ENCODE assay signal across 20 cellular contexts in the genomic region with DNA sequence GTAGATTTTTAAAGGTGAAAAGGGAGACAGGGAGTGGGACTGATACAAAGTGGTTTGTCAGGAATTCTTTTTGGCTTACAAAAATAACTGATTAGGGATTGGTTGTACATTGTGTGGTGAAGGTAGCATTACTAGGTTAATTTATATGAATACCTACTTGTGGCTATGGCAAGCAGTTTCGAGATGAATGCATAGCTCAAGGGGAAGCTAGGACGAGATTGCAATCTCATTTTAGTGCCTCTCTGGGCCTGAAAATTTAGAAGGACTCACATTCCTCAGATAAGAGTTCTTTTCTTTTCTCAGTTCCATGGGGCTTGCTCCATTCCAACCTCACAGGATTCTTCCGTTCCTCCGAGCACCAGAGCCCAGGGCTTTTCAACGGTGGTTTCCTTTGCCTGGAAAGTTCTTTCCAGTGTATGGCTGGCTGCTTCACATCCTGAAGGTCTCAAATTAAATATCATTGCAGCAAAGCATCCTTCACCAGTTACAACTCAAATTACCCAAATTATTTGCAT.
DNase-seq lines count a peak whose midpoint lies in the region; ATAC-seq, FAIRE-seq and TF ChIP-seq lines count a peak whose summit lies in the region.
"Had no signal": no experiment of that assay in that cellular context is flagged by ENCODE, and none has a peak within 500 bp of the region (broad histone marks: within the 10 kb centered on the region; RNA-seq: fewer than 3 reads in every experiment).

No MANE protein-coding gene starts in this region.

- H3K27ac Mint-ChIP-seq in activated T-helper 17 cell treated with anti-CD3 and anti-CD28 coated beads, Interleukin-2, amount 50 U/mL, for 72 hours: no peak overlapping the region
- no peak overlapping the region for H3K27ac Mint-ChIP-seq in CD4-positive, alpha-beta T cell

- peak overlapping the region; percentile 74 for H3K4ac ChIP-seq in mesendoderm (ENCODE audit: low read depth, low read length)

- no peak for TF ChIP-seq CTCF in HepG2 (CRISPR knock-in tag; IDR thresholded peaks at IDR 0.05)
- TF ChIP-seq CTCF in CD4-positive, alpha-beta T cell (IDR thresholded peaks at IDR 0.05): no peak

- no peak for TF ChIP-seq RAD21 in HepG2 (CRISPR knock-in tag; IDR thresholded peaks at IDR 0.05)

- DNase-seq in ecto neural progenitor cell (ENCODE audit: low spot score): peak; percentile 18
- DNase-seq in mesendoderm: peak; percentile 95
- DNase-seq in HepG2 (ENCODE audit: low spot score): no peak
- DNase-seq in CD4-positive, alpha-beta T cell: no peak
- DNase-seq: C1 segment of cervical spinal cord, DMS79 treated with DMSO at 0.1 percent for 48 hours, HCEC 1CT, KG1, NCI-H1417, NCI-H187, NCI-H2227 treated with DMSO at 0.1 percent for 48 hours, NCI-H524, NCI-H82, PC-9, SIG-M5 had no signal

- H3K4me1 ChIP-seq in HUES64 (ENCODE audit: insufficient read depth, low read length) (peaks cover 23% of the 10 kb centered on the region), mesendoderm (ENCODE audit: control insufficient read depth, low read depth, low read length) (peaks cover 12% of the 10 kb centered on the region), HepG2 (ENCODE audit: insufficient read depth, low read length) (no peaks in the 10 kb centered on the region)

- H3K27ac ChIP-seq in HUES64 (ENCODE audit: low read depth, low read length) (peak overlapping the region; percentile 48; the same call in 1 of the 2 replicates), mesendoderm (ENCODE audit: low read depth, low read length) (peak overlapping the region; percentile 91), HepG2 (ENCODE audit: extremely low read length, insufficient read depth, low read length) (no peak overlapping the region)
- no peak overlapping the region for H3K27ac ChIP-seq in CD4-positive, alpha-beta T cell (ENCODE audit: low read depth, low read length)
- H3K27ac ChIP-seq: PC-9, RWPE1 had no signal

- no peaks in the 10 kb centered on the region for H4K20me1 ChIP-seq in HepG2 (ENCODE audit: insufficient read depth, low read length)

- CTCF ChIA-PET in HepG2 (lab: Yijun Ruan, JAX; ENCODE audit: low intra/inter-chr PET ratio, low total read pairs): no interaction called here
- CTCF ChIA-PET in CD4-positive, alpha-beta T cell (lab: Charles Lee): no interaction called here

- H3K36me3 Mint-ChIP-seq in activated T-helper 17 cell treated with anti-CD3 and anti-CD28 coated beads, Interleukin-2, amount 50 U/mL, for 72 hours (ENCODE audit: low read depth): no peaks in the 10 kb centered on the region
- H3K36me3 Mint-ChIP-seq in CD4-positive, alpha-beta T cell (ENCODE audit: low read depth): no peaks in the 10 kb centered on the region

- peaks cover 15% of the 10 kb centered on the region for H3K36me3 ChIP-seq in HUES64 (ENCODE audit: insufficient read depth, low read length)
- H3K36me3 ChIP-seq in mesendoderm (ENCODE audit: control insufficient read depth, insufficient read depth, low read length): no peaks in the 10 kb centered on the region
- no peaks in the 10 kb centered on the region for H3K36me3 ChIP-seq in HepG2 (replicated peaks in 1 of 2; ENCODE audit: control insufficient read depth in 1 of 2, insufficient read depth in 2 of 2, low read length in 2 of 2)

- H3K27me3 ChIP-seq in HUES64 (ENCODE audit: insufficient read depth, low read length): no peaks in the 10 kb centered on the region
- no peaks in the 10 kb centered on the region for H3K27me3 ChIP-seq in mesendoderm (ENCODE audit: insufficient read depth, low read length, poor library complexity)
- peaks cover 0 to 10% of the 10 kb centered on the region in 2 experiments; a peak in 3 of 5 replicates for H3K27me3 ChIP-seq in HepG2 (ENCODE audit: control insufficient read depth in 1 of 2, insufficient read depth in 2 of 2, low read length in 2 of 2)
- H3K27me3 ChIP-seq in CD4-positive, alpha-beta T cell (ENCODE audit: control insufficient read depth, insufficient read depth, low read length): no peaks in the 10 kb centered on the region

- peaks cover 3% of the 10 kb centered on the region; the same call in 1 of the 2 replicates for H3K9me3 ChIP-seq in HUES64 (ENCODE audit: insufficient read depth, low read depth, low read length)
- H3K9me3 ChIP-seq in HepG2 (ENCODE audit: low read length): no peaks in the 10 kb centered on the region
- no peaks in the 10 kb centered on the region for H3K9me3 ChIP-seq in CD4-positive, alpha-beta T cell (ENCODE audit: control insufficient read depth, low read length)

- intact Hi-C loops in HepG2 (cut with micrococcal nuclease; ENCODE audit: unreplicated experiment): no loop called here
- intact Hi-C loops in CD4-positive, alpha-beta T cell (cut with DNase I, micrococcal nuclease): no loop called here

- H2BK5ac ChIP-seq in mesendoderm (ENCODE audit: low read length): peak overlapping the region; percentile 54

- H2AK5ac ChIP-seq in mesendoderm (ENCODE audit: low read length): no peak overlapping the region

- no TSS peak for BruUV-seq in HepG2 (replicated peaks; lab: Mats Ljungman, UMichigan)

- H3K56ac ChIP-seq in mesendoderm (ENCODE audit: low read length): peak overlapping the region; percentile 44

- H3K27me3 Mint-ChIP-seq in activated T-helper 17 cell treated with anti-CD3 and anti-CD28 coated beads, Interleukin-2, amount 50 U/mL, for 72 hours: peaks cover 7% of the 10 kb centered on the region
- H3K27me3 Mint-ChIP-seq in CD4-positive, alpha-beta T cell: peaks cover 6% of the 10 kb centered on the region

- H3K79me2 ChIP-seq in mesendoderm (ENCODE audit: control insufficient read depth, insufficient read depth, low read length) (peaks cover 42% of the 10 kb centered on the region), HepG2 (ENCODE audit: insufficient read depth, low read length) (no peaks in the 10 kb centered on the region)

- 84% methylated on average over 5 of the region's 5 CpGs for WGBS in HUES64
- no CpG with 5 or more reads among the region's 5 CpGs for WGBS in mesendoderm (ENCODE audit: extremely low coverage, insufficient coverage, low lambda C conversion rate)
- WGBS in HepG2 (ENCODE audit: low lambda C conversion rate): 6% methylated on average over 5 of the region's 5 CpGs

- H3K79me1 ChIP-seq in mesendoderm (ENCODE audit: low read length): peaks cover 18% of the 10 kb centered on the region

- H2AFZ ChIP-seq in HepG2 (ENCODE audit: low read length): no peak overlapping the region
- H2AFZ ChIP-seq: PC-9 had no signal

- H3K23ac ChIP-seq in mesendoderm (ENCODE audit: low read length): no peak overlapping the region

- H3K4me2 ChIP-seq in mesendoderm (ENCODE audit: low read length): no peak overlapping the region
- H3K4me2 ChIP-seq in HepG2 (ENCODE audit: low read depth, low read length): no peak overlapping the region
- H3K4me2 ChIP-seq: PC-9 had no signal

- FAIRE-seq in HepG2 (lab: Jason Lieb, UNC): no peak

- TF ChIP-seq POLR2A in HepG2 (IDR thresholded peaks at IDR 0.05; ENCODE audit: insufficient read depth in 1 of 2, low read depth in 2 of 2, low read length in 2 of 2): no peak

- H3K4me3 ChIP-seq in HUES64 (ENCODE audit: low read length) (no peak overlapping the region), mesendoderm (ENCODE audit: low read length) (no peak overlapping the region), HepG2 (replicated peaks in 1 of 3; ENCODE audit: insufficient read depth in 1 of 3, low read depth in 2 of 3, low read length in 3 of 3) (no peak overlapping the region)
- H3K4me3 ChIP-seq: PC-9 had no signal

- no peak overlapping the region for H3K4me3 Mint-ChIP-seq in activated T-helper 17 cell treated with anti-CD3 and anti-CD28 coated beads, Interleukin-2, amount 50 U/mL, for 72 hours
- H3K4me3 Mint-ChIP-seq in CD4-positive, alpha-beta T cell: no peak overlapping the region

- in situ Hi-C loops in HepG2 (cut with HindIII; ENCODE audit: extremely low pct_ligation_motif_present, low pct_unique_long_range_greater_than_20kb): no loop called here

- H3K4me1 Mint-ChIP-seq in activated T-helper 17 cell treated with anti-CD3 and anti-CD28 coated beads, Interleukin-2, amount 50 U/mL, for 72 hours: no peaks in the 10 kb centered on the region
- no peaks in the 10 kb centered on the region for H3K4me1 Mint-ChIP-seq in CD4-positive, alpha-beta T cell (ENCODE audit: low read depth)

- H3K9me3 Mint-ChIP-seq in activated T-helper 17 cell treated with anti-CD3 and anti-CD28 coated beads, Interleukin-2, amount 50 U/mL, for 72 hours: no peaks in the 10 kb centered on the region
- peaks cover 2% of the 10 kb centered on the region for H3K9me3 Mint-ChIP-seq in CD4-positive, alpha-beta T cell

- peak overlapping the region; percentile 92 for H3K18ac ChIP-seq in mesendoderm (ENCODE audit: low read length)

- no peak overlapping the region for H2BK15ac ChIP-seq in mesendoderm (replicated peaks; ENCODE audit: low read depth)

- POLR2A ChIA-PET in HepG2 (lab: Yijun Ruan, JAX): no interaction called here
- POLR2A ChIA-PET in CD4-positive, alpha-beta T cell (lab: Charles Lee): interaction anchor here (0.6 kb wide), 1 partner anchor 13 kb away, joined by 3 read pairs; no protein-coding TSS in a partner anchor

- H4K8ac ChIP-seq in mesendoderm (ENCODE audit: low read depth, low read length): no peak overlapping the region

- no peak overlapping the region for H4K5ac ChIP-seq in mesendoderm (ENCODE audit: low read length)

- H2BK120ac ChIP-seq in mesendoderm (ENCODE audit: low read depth, low read length): no peak overlapping the region

- H3K9ac ChIP-seq in HUES64 (ENCODE audit: low read depth, low read length) (no peak overlapping the region), mesendoderm (ENCODE audit: low read length) (no peak overlapping the region), HepG2 (ENCODE audit: insufficient read depth, low read depth, low read length) (no peak overlapping the region)

- no peak for ATAC-seq in HG02623 (IDR thresholded peaks at IDR 0.05; ENCODE audit: unreplicated experiment)
- no peak for ATAC-seq in HepG2
- ATAC-seq in activated T-helper 17 cell treated with anti-CD3 and anti-CD28 coated beads, Interleukin-2, amount 50 U/mL, for 72 hours (replicated peaks): no peak
- no peak for ATAC-seq in CD4-positive, alpha-beta T cell (ENCODE audit: poor library complexity)
- ATAC-seq: SK-N-SH treated with all-trans-retinoic acid at 6 μM for 48 hours had no signal

- no peak for TF ChIP-seq EP300 in HepG2 (IDR thresholded peaks at IDR 0.05; ENCODE audit: low read depth in 2 of 2, low read length in 2 of 2)
- no peak for TF ChIP-seq EP300 in HepG2 (CRISPR knock-in tag; IDR thresholded peaks at IDR 0.05; ENCODE audit: borderline replicate concordance)

Comparison
In these comparisons a context has a peak if more than half of its experiments do, and no peak if none do; other contexts are left out.
1. H3K27ac ChIP-seq: peak in HUES64 (single experiment) and mesendoderm (single experiment); none in HepG2 (single experiment) and CD4-positive, alpha-beta T cell (single experiment).
2. DNase-seq: peak in ecto neural progenitor cell (single experiment) and mesendoderm (single experiment); none in HepG2 (single experiment) and CD4-positive, alpha-beta T cell (0 of 10).